Comparison of ENCODE assay signal across 18 cellular contexts in genomic region chr10:88081457-88082054, GRCh38.
"Had no signal": no experiment of that assay in that cellular context is flagged by ENCODE, and none has a peak within 500 bp of the region (broad histone marks: within the 10 kb centered on the region; RNA-seq: fewer than 3 reads in every experiment).

No MANE protein-coding gene starts in this region.

- H3K4me1 Mint-ChIP-seq: activated naive CD8-positive, alpha-beta T cell treated with anti-CD3 and anti-CD28 coated beads for 36 hours had no signal

- FAIRE-seq: bronchial epithelial cell, urothelium cell line had no signal

- H3K4me3 Mint-ChIP-seq: activated CD8-positive, alpha-beta memory T cell treated with anti-CD3 and anti-CD28 coated beads, Interleukin-2, amount 10 ng/mL, durations not matched to agents 7 days and 5 days; activated naive CD8-positive, alpha-beta T cell treated with anti-CD3 and anti-CD28 coated beads for 36 hours; activated T-cell treated with anti-CD3 and anti-CD28 coated beads, Interleukin-2, amount 50 U/mL, for 4 hours; nephron progenitor cell had no signal

- DNase-seq: activated CD4-positive, alpha-beta T cell treated with anti-CD3 and anti-CD28 coated beads for 1 hour; activated CD4-positive, alpha-beta T cell treated with anti-CD3 and anti-CD28 coated beads, Interleukin-2, amount 50 U/mL, for 48 hours; activated CD8-positive, alpha-beta memory T cell treated with anti-CD3 and anti-CD28 coated beads, Interleukin-2, amount 10 ng/mL, durations not matched to agents 7 days and 5 days; activated gamma-delta T cell treated with Interleukin-2 at 50 U/mL for 16 hours; activated naive CD8-positive, alpha-beta T cell treated with anti-CD3 and anti-CD28 coated beads for 36 hours; activated T-cell treated with anti-CD3 and anti-CD28 coated beads, Interleukin-2, amount 50 U/mL, for 4 hours; anterior cingulate cortex; dorsolateral prefrontal cortex; left cardiac atrium; nephron progenitor cell; ovary; stimulated activated CD4-positive, alpha-beta T cell treated with anti-CD3 and anti-CD28 coated beads, Interleukin-15, amount 100 ng/mL, for 24 hours; stimulated activated CD4-positive, alpha-beta T cell treated with anti-CD3 and anti-CD28 coated beads, Interleukin-4, amount 100 ng/mL, for 24 hours; stomach had no signal

- ATAC-seq: activated CD8-positive, alpha-beta memory T cell treated with anti-CD3 and anti-CD28 coated beads, Interleukin-2, amount 10 ng/mL, durations not matched to agents 7 days and 5 days; activated T-cell treated with anti-CD3 and anti-CD28 coated beads, Interleukin-2, amount 50 U/mL, for 4 hours; left cardiac atrium had no signal

- H3K9me3 ChIP-seq: ovary, stomach, thoracic aorta had no signal

- H3K27ac ChIP-seq: dorsolateral prefrontal cortex, ovary had no signal

- H3K36me3 ChIP-seq: ovary, stomach, thoracic aorta had no signal

- H3K4me3 ChIP-seq: dorsolateral prefrontal cortex, ovary, stomach, thoracic aorta had no signal

- H3K27ac Mint-ChIP-seq: activated CD8-positive, alpha-beta memory T cell treated with anti-CD3 and anti-CD28 coated beads, Interleukin-2, amount 10 ng/mL, durations not matched to agents 7 days and 5 days; activated naive CD8-positive, alpha-beta T cell treated with anti-CD3 and anti-CD28 coated beads for 36 hours; memory B cell; nephron progenitor cell had no signal

- H3K9me3 Mint-ChIP-seq: activated naive CD8-positive, alpha-beta T cell treated with anti-CD3 and anti-CD28 coated beads for 36 hours; activated T-cell treated with anti-CD3 and anti-CD28 coated beads, Interleukin-2, amount 50 U/mL, for 4 hours; memory B cell; nephron progenitor cell had no signal

- H3K27me3 Mint-ChIP-seq: activated naive CD8-positive, alpha-beta T cell treated with anti-CD3 and anti-CD28 coated beads for 36 hours; memory B cell had no signal

- H3K27me3 ChIP-seq: ovary, stomach had no signal

- H3K36me3 Mint-ChIP-seq: activated CD8-positive, alpha-beta memory T cell treated with anti-CD3 and anti-CD28 coated beads, Interleukin-2, amount 10 ng/mL, durations not matched to agents 7 days and 5 days; activated naive CD8-positive, alpha-beta T cell treated with anti-CD3 and anti-CD28 coated beads for 36 hours; memory B cell had no signal
